In genomic region chr3:7209098-7209497, GRCh38 we compare ENCODE assay signal across 18 cellular contexts.
A peak's percentile ranks its signal among the peaks of the same experiment; 100 is the strongest.
DNase-seq lines count a peak whose midpoint lies in the region; ATAC-seq, FAIRE-seq and TF ChIP-seq lines count a peak whose summit lies in the region.
"Had no signal": no experiment of that assay in that cellular context is flagged by ENCODE, and none has a peak within 500 bp of the region (broad histone marks: within the 10 kb centered on the region; RNA-seq: fewer than 3 reads in every experiment).

No MANE protein-coding gene starts in this region.

- no peaks in the 10 kb centered on the region for H3K4me1 ChIP-seq in GM12878 (ENCODE audit: control insufficient read depth, insufficient read depth, low read length)

- no peaks in the 10 kb centered on the region; a peak in 1 of 4 replicates for H3K36me3 ChIP-seq in GM12878 (ENCODE audit: control insufficient read depth in 2 of 2, insufficient read depth in 2 of 2, low read length in 1 of 2)
- H3K36me3 ChIP-seq: BLaER1 treated with 17β-estradiol and CSF1 and Interleukin-3, amounts not matched to agents 10 nM and 100 nM had no signal

- H3K9ac ChIP-seq in GM12878 (ENCODE audit: control insufficient read depth, insufficient read depth, low read length) = no peak overlapping the region
- H3K9ac ChIP-seq: BLaER1 treated with 17β-estradiol and CSF1 and Interleukin-3, amounts not matched to agents 10 nM and 100 nM had no signal

- no peaks in the 10 kb centered on the region for H3K79me2 ChIP-seq in GM12878 (ENCODE audit: control insufficient read depth, insufficient read depth, low read length)

- CTCF ChIA-PET in GM12878 (lab: Yijun Ruan, JAX) = no interaction called here

- POLR2A ChIA-PET in GM12878 (lab: Charles Lee) = no interaction called here

- TF ChIP-seq EP300 in GM12878 (IDR thresholded peaks at IDR 0.05; ENCODE audit: borderline replicate concordance in 1 of 2, control insufficient read depth in 1 of 2, low read depth in 2 of 2, low read length in 2 of 2) = peak; percentile 50 to 65; a peak in 2 of 4 replicates

- intact Hi-C loops in GM12878 (cut with micrococcal nuclease; ENCODE audit: unreplicated experiment) = loop anchor here (5.0 kb wide), 1 partner anchor 63 kb away; no protein-coding TSS in a partner anchor

- SMC1A ChIA-PET in GM12878 (lab: Charles Lee; ENCODE audit: uncharacterized antibody, unreplicated experiment) = interaction anchor here (1.5 kb wide), 1 partner anchor 60 kb away, joined by 3 read pairs; no protein-coding TSS in a partner anchor

- peaks cover 12% of the 10 kb centered on the region for H3K4me1 Mint-ChIP-seq in activated T-cell treated with anti-CD3 and anti-CD28 coated beads, Interleukin-2, amount 50 U/mL, for 72 hours (ENCODE audit: low read depth)

- TF ChIP-seq POLR2A in GM12878 (IDR thresholded peaks at IDR 0.05; ENCODE audit: low read depth, low read length) = no peak

- no peaks in the 10 kb centered on the region for H3K36me3 Mint-ChIP-seq in activated T-cell treated with anti-CD3 and anti-CD28 coated beads, Interleukin-2, amount 50 U/mL, for 72 hours (ENCODE audit: insufficient read depth in 2 of 2)
- H3K36me3 Mint-ChIP-seq: CD4-positive, CD25-positive, alpha-beta regulatory T cell had no signal

- no peaks in the 10 kb centered on the region for H3K27me3 ChIP-seq in GM12878 (replicated peaks in 1 of 2; ENCODE audit: control insufficient read depth in 2 of 2, insufficient read depth in 2 of 2, low read length in 1 of 2)
- H3K27me3 ChIP-seq: BLaER1 treated with 17β-estradiol and CSF1 and Interleukin-3, amounts not matched to agents 10 nM and 100 nM had no signal

- FAIRE-seq in GM12878 (lab: Jason Lieb, UNC) = no peak
- FAIRE-seq: GM19239, H1 had no signal

- no peaks in the 10 kb centered on the region for H3K27me3 Mint-ChIP-seq in activated T-cell treated with anti-CD3 and anti-CD28 coated beads, Interleukin-2, amount 50 U/mL, for 72 hours (ENCODE audit: low read depth)
- H3K27me3 Mint-ChIP-seq: CD4-positive, CD25-positive, alpha-beta regulatory T cell had no signal

- no peak overlapping the region for H3K4me3 Mint-ChIP-seq in activated T-cell treated with anti-CD3 and anti-CD28 coated beads, Interleukin-2, amount 50 U/mL, for 72 hours
- H3K4me3 Mint-ChIP-seq: CD4-positive, CD25-positive, alpha-beta regulatory T cell; HFFc6 had no signal

- TF ChIP-seq CTCF in GM12865 (IDR thresholded peaks at IDR 0.05; ENCODE audit: insufficient read depth, low read depth, low read length, missing control alignments) (no peak), GM12878 (IDR thresholded peaks at IDR 0.05 in 2 of 3, conservative IDR thresholded peaks at IDR 0.05 in 1 of 3; ENCODE audit: control insufficient read depth in 2 of 3, extremely low read depth in 1 of 3, insufficient read depth in 1 of 3, low read depth in 3 of 3, low read length in 3 of 3) (no peak)

- no TSS peak for BruUV-seq in GM12878 (replicated peaks; lab: Mats Ljungman, UMichigan)

- TF ChIP-seq RAD21 in GM12878 (IDR thresholded peaks at IDR 0.05; ENCODE audit: insufficient read depth, low read depth, low read length) = no peak

- H3K27ac Mint-ChIP-seq in activated T-cell treated with anti-CD3 and anti-CD28 coated beads, Interleukin-2, amount 50 U/mL, for 72 hours = peak overlapping the region; percentile 26
- H3K27ac Mint-ChIP-seq: CD4-positive, CD25-positive, alpha-beta regulatory T cell; HFFc6 had no signal

- no peaks in the 10 kb centered on the region for H4K20me1 ChIP-seq in GM12878 (ENCODE audit: control insufficient read depth, insufficient read depth)
- H4K20me1 ChIP-seq: BLaER1 treated with 17β-estradiol and CSF1 and Interleukin-3, amounts not matched to agents 10 nM and 100 nM had no signal

- H2AFZ ChIP-seq in GM12878 (ENCODE audit: control insufficient read depth, low read depth, low read length) = no peak overlapping the region

- ATAC-seq in activated T-cell treated with anti-CD3 and anti-CD28 coated beads, Interleukin-2, amount 50 U/mL, for 72 hours (replicated peaks in 1 of 2) = peak; percentile 73 to 89
- ATAC-seq in HG02938 (IDR thresholded peaks at IDR 0.05; ENCODE audit: unreplicated experiment) (peak; percentile 33), GM12878 (peak; percentile 50), GM18502 (IDR thresholded peaks at IDR 0.05; ENCODE audit: poor library complexity, unreplicated experiment) (no peak), GM19395 (IDR thresholded peaks at IDR 0.05; ENCODE audit: unreplicated experiment) (no peak)

- H3K4me3 ChIP-seq in GM12865 (ENCODE audit: low read depth, low read length) (no peak overlapping the region), GM12878 (no peak overlapping the region)
- H3K4me3 ChIP-seq: BLaER1 treated with 17β-estradiol and CSF1 and Interleukin-3, amounts not matched to agents 10 nM and 100 nM had no signal

- DNase-seq in activated T-cell treated with anti-CD3 and anti-CD28 coated beads, Interleukin-2, amount 50 U/mL, for 72 hours = no peak
- no peak for DNase-seq in activated T-cell treated with anti-CD3 and anti-CD28 coated beads, Interleukin-2, amount 50 U/mL, for 1 hour
- peak; percentile 24 for DNase-seq in GM12865 (ENCODE audit: low read depth)
- no peak for DNase-seq in GM12878 (ENCODE audit: low read depth, low spot score)
- no peak for DNase-seq in HT-29 (ENCODE audit: low spot score)
- DNase-seq: ACHN; CD4-positive, CD25-positive, alpha-beta regulatory T cell; DMS53; GF-D8; HCEC 1CT; HFFc6 had no signal

- RAD21 ChIA-PET in GM12878 (lab: Charles Lee; ENCODE audit: unreplicated experiment) = no interaction called here

- in situ Hi-C loops in GM12878 (cut with MboI) = no loop called here

- H3K9me3 Mint-ChIP-seq in activated T-cell treated with anti-CD3 and anti-CD28 coated beads, Interleukin-2, amount 50 U/mL, for 72 hours = peaks cover 2 to 4% of the 10 kb centered on the region in 2 donors

- H3K27ac ChIP-seq in GM12878 (ENCODE audit: control insufficient read depth, insufficient read depth) = no peak overlapping the region
- H3K27ac ChIP-seq: BLaER1 treated with 17β-estradiol and CSF1 and Interleukin-3, amounts not matched to agents 10 nM and 100 nM; HL-60 had no signal

- no peak overlapping the region for H3K4me2 ChIP-seq in GM12878 (ENCODE audit: control insufficient read depth, insufficient read depth)
- H3K4me2 ChIP-seq: BLaER1 treated with 17β-estradiol and CSF1 and Interleukin-3, amounts not matched to agents 10 nM and 100 nM had no signal

- no peaks in the 10 kb centered on the region; the same call in 2 of the 3 replicates for H3K9me3 ChIP-seq in GM12878 (replicated peaks; ENCODE audit: control insufficient read depth, insufficient read depth, low read length)
- H3K9me3 ChIP-seq: BLaER1 treated with 17β-estradiol and CSF1 and Interleukin-3, amounts not matched to agents 10 nM and 100 nM had no signal

TF ChIP-seq in GM12878, 131 proteins besides CTCF, POLR2A, EP300 and RAD21:
- peak; percentile 53; the same call in 1 of the 2 replicates for TF ChIP-seq RUNX3 (IDR thresholded peaks at IDR 0.05; ENCODE audit: low read length)
- TF ChIP-seq CREB1 (IDR thresholded peaks at IDR 0.05; ENCODE audit: low read depth) = 0 out of 2 replicates have a peak, but pooled peaks have one; percentile 20
- 0 out of 2 replicates have a peak, but pooled peaks have one; percentile 45 for TF ChIP-seq DPF2 (IDR thresholded peaks at IDR 0.05)
- TF ChIP-seq RCOR1 (conservative IDR thresholded peaks at IDR 0.05; ENCODE audit: low read depth, low read length) = no peak
- no peak for TF ChIP-seq ZNF622 (IDR thresholded peaks at IDR 0.05)
- no peak for TF ChIP-seq LARP7 (IDR thresholded peaks at IDR 0.05)
- peak; percentile 44; the same call in 1 of the 2 replicates for TF ChIP-seq MTA2 (IDR thresholded peaks at IDR 0.05; ENCODE audit: low read depth)
- 0 out of 2 replicates have a peak, but pooled peaks have one; percentile 23 for TF ChIP-seq JUNB (IDR thresholded peaks at IDR 0.05)
- peak; percentile 91 for TF ChIP-seq ZNF24 (IDR thresholded peaks at IDR 0.05)
- TF ChIP-seq SIX5 (IDR thresholded peaks at IDR 0.05; ENCODE audit: low read depth, low read length, severe bottlenecking) = no peak
- TF ChIP-seq NR2F1 (conservative IDR thresholded peaks at IDR 0.05) = peak; percentile 55
- peak; percentile 59 to 69; a peak in 3 of 4 replicates for TF ChIP-seq IKZF2 (IDR thresholded peaks at IDR 0.05)
- no peak for TF ChIP-seq CBFB (IDR thresholded peaks at IDR 0.05; ENCODE audit: low read depth)
- peak; percentile 32; the same call in 1 of the 2 replicates for TF ChIP-seq RELB (IDR thresholded peaks at IDR 0.05; ENCODE audit: low read depth)
- TF ChIP-seq CHD1 (IDR thresholded peaks at IDR 0.05; ENCODE audit: low read depth, low read length) = no peak
- 0 out of 2 replicates have a peak, but pooled peaks have one; percentile 33 for TF ChIP-seq IKZF1 (conservative IDR thresholded peaks at IDR 0.05)
- TF ChIP-seq NFIC (IDR thresholded peaks at IDR 0.05; ENCODE audit: low read depth, low read length) = peak; percentile 45; the same call in 1 of the 2 replicates

Comparison
In these comparisons a context has a peak if more than half of its experiments do, and no peak if none do; other contexts are left out.
1. ATAC-seq: peak in activated T-cell treated with anti-CD3 and anti-CD28 coated beads, Interleukin-2, amount 50 U/mL, for 72 hours (2 of 2), HG02938 (single experiment) and GM12878 (single experiment); none in GM18502 (single experiment) and GM19395 (single experiment).